Comparison of ENCODE assay signal across 1 cellular context in genomic region chr21:39456665-39457064, GRCh38.
TF ChIP-seq lines count a peak whose summit lies in the region.

No MANE protein-coding gene starts in this region.

TF ChIP-seq in HepG2, 621 proteins besides CTCF, POLR2A, EP300 and RAD21:
- TF ChIP-seq MTA3 (CRISPR knock-in tag; IDR thresholded peaks at IDR 0.05) (no peak), TP53 (CRISPR knock-in tag; conservative IDR thresholded peaks at IDR 0.05) (no peak), HCFC1 (IDR thresholded peaks at IDR 0.05; ENCODE audit: low read depth, low read length) (no peak), THAP8 (CRISPR knock-in tag; IDR thresholded peaks at IDR 0.05; ENCODE audit: borderline replicate concordance) (no peak), ZNF556 (CRISPR knock-in tag; IDR thresholded peaks at IDR 0.05; ENCODE audit: borderline replicate concordance) (no peak), ELF4 (CRISPR knock-in tag; IDR thresholded peaks at IDR 0.05; ENCODE audit: borderline replicate concordance) (no peak), BATF2 (CRISPR knock-in tag; IDR thresholded peaks at IDR 0.05) (no peak), YY1 (IDR thresholded peaks at IDR 0.05; ENCODE audit: insufficient read depth, insufficient replicate concordance, low read depth, low read length) (no peak), TCF12 (IDR thresholded peaks at IDR 0.05) (no peak), TCF12 (CRISPR knock-in tag; IDR thresholded peaks at IDR 0.05) (no peak), DBP (CRISPR knock-in tag; IDR thresholded peaks at IDR 0.05; ENCODE audit: not compliant biosample characterization) (no peak), AHR (CRISPR knock-in tag; IDR thresholded peaks at IDR 0.05) (no peak), ZHX2 (IDR thresholded peaks at IDR 0.05; ENCODE audit: low read depth) (no peak), ZHX2 (CRISPR knock-in tag; IDR thresholded peaks at IDR 0.05; ENCODE audit: borderline replicate concordance) (no peak), ZNF451 (CRISPR knock-in tag; IDR thresholded peaks at IDR 0.05) (no peak), NRL (CRISPR knock-in tag; IDR thresholded peaks at IDR 0.05; ENCODE audit: borderline replicate concordance) (no peak), MXD3 (CRISPR knock-in tag; IDR thresholded peaks at IDR 0.05) (no peak), ZNF629 (CRISPR knock-in tag; conservative IDR thresholded peaks at IDR 0.05) (no peak), YEATS4 (CRISPR knock-in tag; IDR thresholded peaks at IDR 0.05; ENCODE audit: borderline replicate concordance) (no peak), ZNF570 (CRISPR knock-in tag; IDR thresholded peaks at IDR 0.05; ENCODE audit: borderline replicate concordance) (no peak), ARID4A (CRISPR knock-in tag; IDR thresholded peaks at IDR 0.05; ENCODE audit: borderline replicate concordance) (no peak), ELF3 (CRISPR knock-in tag; IDR thresholded peaks at IDR 0.05) (no peak)
